ENCODE assay signal across 9 cellular contexts in genomic region chr14:31934767-31935266, GRCh38.
DNase-seq lines count a peak whose midpoint lies in the region; ATAC-seq and TF ChIP-seq lines count a peak whose summit lies in the region.
"Had no signal": no experiment of that assay in that cellular context is flagged by ENCODE, and none has a peak within 500 bp of the region (broad histone marks: within the 10 kb centered on the region; RNA-seq: fewer than 3 reads in every experiment).

No MANE protein-coding gene starts in this region.

- H3K36me3 ChIP-seq in brain microvascular endothelial cell (replicated peaks), result no peaks in the 10 kb centered on the region
- no peaks in the 10 kb centered on the region for H3K36me3 ChIP-seq in kidney epithelial cell (ENCODE audit: control insufficient read depth, insufficient read depth, low read length)
- H3K36me3 ChIP-seq: neutrophil had no signal

- H3K4me3 ChIP-seq in brain microvascular endothelial cell (ENCODE audit: low read depth, low read length) (no peak overlapping the region), kidney epithelial cell (ENCODE audit: low read depth, low read length) (no peak overlapping the region)

- DNase-seq in H4 (ENCODE audit: low spot score), result peak; percentile 35
- peak; percentile 46 for DNase-seq in NCI-H2196 treated with DMSO at 0.1 percent for 48 hours (lab: John Stamatoyannopoulos, UW; ENCODE audit: unreplicated experiment)
- peak; percentile 59 for DNase-seq in brain microvascular endothelial cell
- peak; percentile 39 for DNase-seq in kidney epithelial cell (ENCODE audit: low read depth)
- no peak for DNase-seq in dedifferentiated amniotic fluid mesenchymal stem cell (ENCODE audit: extremely low spot score)

- no peak overlapping the region for H3K27ac ChIP-seq in brain microvascular endothelial cell
- H3K27ac ChIP-seq: neutrophil had no signal

- TF ChIP-seq CTCF in brain microvascular endothelial cell (IDR thresholded peaks at IDR 0.05; ENCODE audit: low read depth, low read length, missing control alignments) (peak; percentile 75), kidney epithelial cell (IDR thresholded peaks at IDR 0.05; ENCODE audit: insufficient read depth, low read length, poor library complexity, severe bottlenecking) (peak; percentile 67)

- in situ Hi-C loops in brain microvascular endothelial cell (cut with HindIII; ENCODE audit: low pct_ligation_motif_present, low sequenced_read_pairs), result no loop called here

- H3K27me3 ChIP-seq in brain microvascular endothelial cell (replicated peaks), result no peaks in the 10 kb centered on the region
- no peaks in the 10 kb centered on the region for H3K27me3 ChIP-seq in kidney epithelial cell (ENCODE audit: control insufficient read depth, insufficient read depth, low read length)
- H3K27me3 ChIP-seq: neutrophil had no signal

- ATAC-seq in GM18502 (IDR thresholded peaks at IDR 0.05; ENCODE audit: poor library complexity, unreplicated experiment), result no peak
- no peak for ATAC-seq in HG03159 (IDR thresholded peaks at IDR 0.05; ENCODE audit: unreplicated experiment)
- no peak for ATAC-seq in HG02642 (IDR thresholded peaks at IDR 0.05; ENCODE audit: poor library complexity, unreplicated experiment)
